In the genomic region with DNA sequence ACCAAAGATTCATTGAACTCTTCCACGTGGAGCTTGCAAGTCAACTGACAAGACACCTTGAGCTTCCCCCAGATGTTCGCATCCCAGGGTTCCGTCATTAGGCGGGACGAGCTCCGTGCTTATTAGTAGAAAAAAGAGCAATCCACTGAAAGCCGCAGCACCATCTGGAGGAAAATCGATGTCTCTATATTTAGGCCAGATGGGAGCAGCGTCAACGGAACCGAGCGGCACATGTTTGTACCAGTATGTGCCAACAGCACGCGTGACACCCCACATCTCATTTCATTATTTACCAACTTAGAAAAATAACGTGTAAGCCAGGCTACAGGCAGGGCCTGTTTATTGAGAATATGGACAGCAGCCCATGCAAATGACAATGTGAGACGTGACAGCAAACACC, we compare ENCODE assay signal across 28 cellular contexts.
"Had no signal": no experiment of that assay in that cellular context is flagged by ENCODE, and none has a peak within 500 bp of the region (broad histone marks: within the 10 kb centered on the region; RNA-seq: fewer than 3 reads in every experiment).

No MANE protein-coding gene starts in this region.

- H3K36me3 ChIP-seq: left lung, lower lobe of right lung, neural progenitor cell, neutrophil, right atrium auricular region, thyroid gland, transverse colon, upper lobe of left lung, vagina had no signal

- H3K4me3 ChIP-seq: left lung, lower lobe of right lung, neural progenitor cell, psoas muscle, right atrium auricular region, skin epidermis, testis, thyroid gland, transverse colon, upper lobe of left lung, vagina had no signal

- ATAC-seq: left colon, left lung, lower lobe of right lung, natural killer cell, psoas muscle, sciatic nerve had no signal

- DNase-seq: immature natural killer cell; kidney; left colon; left lung; lower lobe of right lung; mammary epithelial cell; mesenchymal stem cell; naive B cell; natural killer cell; nephron progenitor cell; occipital lobe; psoas muscle; stimulated activated CD4-positive, alpha-beta T cell treated with anti-CD3 and anti-CD28 coated beads, Interleukin-12 subunit alpha, Interleukin-12 subunit beta, amount 100 ng/mL, for 4 hours; stimulated activated CD4-positive, alpha-beta T cell treated with anti-CD3 and anti-CD28 coated beads, Interleukin-15, amount 100 ng/mL, for 24 hours; stimulated activated CD4-positive, alpha-beta T cell treated with anti-CD3 and anti-CD28 coated beads, Interleukin-2, amount 100 ng/mL, for 24 hours; stimulated activated CD4-positive, alpha-beta T cell treated with anti-CD3 and anti-CD28 coated beads, Interleukin-4, amount 100 ng/mL, for 1 hour; stimulated activated naive CD4-positive, alpha-beta T cell; testis; thyroid gland; transverse colon; upper lobe of left lung had no signal

- H3K27me3 ChIP-seq: neural progenitor cell, neutrophil, right atrium auricular region, testis, thyroid gland, transverse colon, upper lobe of left lung, vagina had no signal

- H3K9me3 ChIP-seq: lower lobe of right lung, neutrophil, psoas muscle, testis, thyroid gland, transverse colon, upper lobe of left lung, vagina had no signal

- H3K27ac ChIP-seq: left lung, lower lobe of right lung, neural progenitor cell, neutrophil, parathyroid adenoma, psoas muscle, right atrium auricular region, skin epidermis, testis, thyroid gland, transverse colon, upper lobe of left lung, vagina had no signal
